Comparison of ENCODE assay signal across 8 cellular contexts in genomic region chr19:11639245-11639601, GRCh38. TPM values are rescaled to one million over a fixed set of nuclear protein-coding genes. Genes with fewer than 3 reads are reported as not detected.
DNase-seq lines count a peak whose midpoint lies in the region; ATAC-seq and TF ChIP-seq lines count a peak whose summit lies in the region.

No MANE protein-coding gene starts in this region.

- intact Hi-C loops in OCI-LY7 (cut with micrococcal nuclease; ENCODE audit: unreplicated experiment), result no loop called here
- intact Hi-C loops in sciatic nerve (cut with DNase I), result no loop called here

- no peaks in the 10 kb centered on the region for H3K27me3 ChIP-seq in foreskin keratinocyte

- BruUV-seq in OCI-LY7 (replicated peaks; lab: Mats Ljungman, UMichigan), result no TSS peak

- H3K4me3 ChIP-seq in OCI-LY7 (ENCODE audit: low read depth, low read length, poor library complexity, severe bottlenecking), result peak overlapping the region; percentile 85

- POLR2A ChIA-PET in OCI-LY7 (lab: Charles Lee), result interaction anchor here (0.5 to 1.2 kb wide), 4 partner anchors 11 to 863 kb away, joined by 3 to 9 read pairs (median 4); no protein-coding TSS in a partner anchor

- H4K20me1 ChIP-seq in OCI-LY7 (ENCODE audit: insufficient read depth, low read length), result no peaks in the 10 kb centered on the region

- peak; percentile 7 for DNase-seq in OCI-LY7 (ENCODE audit: low spot score)
- DNase-seq in foreskin keratinocyte, result no peak
- DNase-seq in sciatic nerve (ENCODE audit: low spot score), result no peak
- no peak for DNase-seq in iPS-NIHi7 (ENCODE audit: extremely low spot score)
- DNase-seq in DMS53 treated with DMSO at 0.1 percent for 48 hours (lab: John Stamatoyannopoulos, UW; ENCODE audit: unreplicated experiment), result no peak

- no peaks in the 10 kb centered on the region for H3K9me3 ChIP-seq in OCI-LY7 (ENCODE audit: low read length)

- H3K9me2 ChIP-seq in OCI-LY7 (ENCODE audit: insufficient read depth, low read length), result no peaks in the 10 kb centered on the region

- no peaks in the 10 kb centered on the region for H3K36me3 ChIP-seq in OCI-LY7 (ENCODE audit: insufficient read depth, low read length)

- CTCF ChIA-PET in OCI-LY7 (lab: Charles Lee; ENCODE audit: unreplicated experiment), result interaction anchor here (0.5 kb wide), 1 partner anchor 103 kb away, joined by 3 read pairs; no protein-coding TSS in a partner anchor

- no peak overlapping the region for H3K27ac ChIP-seq in OCI-LY7 (ENCODE audit: low read depth, low read length, poor library complexity, severe bottlenecking)
- H3K27ac ChIP-seq in foreskin keratinocyte, result no peak overlapping the region

- peak overlapping the region; percentile 91 for H2AFZ ChIP-seq in OCI-LY7 (ENCODE audit: low read length)

- ATAC-seq in GM18909 (IDR thresholded peaks at IDR 0.05; ENCODE audit: poor library complexity, unreplicated experiment) (peak; percentile 4), foreskin keratinocyte (peak; percentile 13), sciatic nerve (peak; percentile 47), GM18858 (IDR thresholded peaks at IDR 0.05; ENCODE audit: unreplicated experiment) (no peak), GM18502 (IDR thresholded peaks at IDR 0.05; ENCODE audit: poor library complexity, unreplicated experiment) (no peak)

- H3K4me1 ChIP-seq in OCI-LY7 (ENCODE audit: insufficient read depth, low read length, poor library complexity, severe bottlenecking) (peaks cover 3% of the 10 kb centered on the region), foreskin keratinocyte (no peaks in the 10 kb centered on the region)

- peak overlapping the region; percentile 89 for H3K4me2 ChIP-seq in OCI-LY7 (ENCODE audit: low read length)

- no peaks in the 10 kb centered on the region for H3K79me2 ChIP-seq in OCI-LY7 (ENCODE audit: insufficient read depth, low read depth, low read length)

- TF ChIP-seq CTCF in OCI-LY7 (conservative IDR thresholded peaks at IDR 0.05; ENCODE audit: low read length) (no peak), foreskin keratinocyte (conservative IDR thresholded peaks at IDR 0.05) (no peak)

RNA-seq across cellular contexts. Expression of gene ZNF627, which starts 41.9 kb away (rescaled TPM):
- 8.0 and 11.0 TPM in 2 replicates for total RNA-seq in OCI-LY7 (2014; rRNA removed; shearing (Covaris generic))
- 16.0 and 16.8 TPM in 2 replicates for total RNA-seq in OCI-LY7 (2022)
- total RNA-seq in foreskin keratinocyte, result 8.0 and 9.3 TPM in 2 replicates
- 3.2 and 3.5 TPM in 2 replicates for polyA plus RNA-seq in foreskin keratinocyte
- 13.6 TPM for total RNA-seq in sciatic nerve

Comparison
In these comparisons a context has a peak if more than half of its experiments do, and no peak if none do; other contexts are left out.
1. ATAC-seq: peak in GM18909 (single experiment), foreskin keratinocyte (single experiment) and sciatic nerve (single experiment); none in GM18858 (single experiment) and GM18502 (single experiment).